7 cellular contexts compared by ENCODE assay signal in the genomic region with DNA sequence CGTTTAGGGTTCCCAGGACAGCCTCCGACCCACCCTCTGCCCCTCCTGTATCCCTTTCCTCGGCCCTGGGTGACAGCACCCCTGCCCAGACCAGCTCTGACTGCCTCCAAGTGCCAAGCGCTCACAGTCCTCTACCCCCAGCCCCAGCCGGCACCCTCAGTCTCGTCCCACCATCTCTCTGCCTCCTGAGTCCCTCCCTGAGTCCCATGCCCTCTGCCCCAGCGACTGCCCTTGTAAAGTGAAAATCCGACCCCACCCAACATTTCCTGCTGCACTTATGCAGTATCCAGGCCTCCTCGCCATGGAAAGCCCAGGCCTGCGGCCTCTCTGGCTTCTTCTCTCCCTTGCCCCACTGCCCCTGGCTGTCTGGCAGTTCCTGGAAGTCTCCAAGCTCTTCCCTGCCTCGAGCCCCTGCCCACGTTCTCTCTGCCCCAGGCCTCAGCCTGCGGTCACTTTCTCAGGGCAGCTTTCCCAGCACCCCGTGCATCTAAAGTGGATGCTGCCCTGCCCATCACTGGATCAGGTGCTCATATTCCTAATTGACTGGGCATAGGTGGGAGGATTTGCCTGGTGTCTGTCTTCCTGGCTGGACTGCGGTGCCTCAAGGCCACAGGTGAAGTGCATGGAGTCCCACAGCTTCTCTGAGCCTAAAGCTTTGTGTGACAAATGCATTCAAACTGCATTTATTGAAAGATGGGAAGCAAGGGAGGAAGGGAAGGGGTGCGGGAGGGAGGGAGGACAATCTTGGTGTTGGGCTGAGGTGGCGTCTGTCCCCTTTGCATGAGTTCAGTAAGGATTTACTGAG. TPM values are rescaled to one million over a fixed set of nuclear protein-coding genes. Genes with fewer than 3 reads are reported as not detected.
DNase-seq lines count a peak whose midpoint lies in the region; TF ChIP-seq lines count a peak whose summit lies in the region.
"Had no signal": no experiment of that assay in that cellular context is flagged by ENCODE, and none has a peak within 500 bp of the region (broad histone marks: within the 10 kb centered on the region; RNA-seq: fewer than 3 reads in every experiment).

No MANE protein-coding gene starts in this region.

- H3K4ac ChIP-seq in trophoblast cell (ENCODE audit: low read depth, low read length): peak overlapping the region; percentile 3

- TF ChIP-seq CTCF in uterus (IDR thresholded peaks at IDR 0.05): no peak

- H3K36me3 ChIP-seq in adipocyte (ENCODE audit: control insufficient read depth, insufficient read depth, low read length, severe bottlenecking): no peaks in the 10 kb centered on the region
- H3K36me3 ChIP-seq in trophoblast cell (ENCODE audit: control insufficient read depth in 1 of 2, insufficient read depth in 2 of 2, low read length in 2 of 2): no peaks in the 10 kb centered on the region
- H3K36me3 ChIP-seq in uterus: no peaks in the 10 kb centered on the region

- peak overlapping the region; percentile 86 for H4K91ac ChIP-seq in trophoblast cell (ENCODE audit: low read depth, low read length)

- no CpG with 5 or more reads among the region's 17 CpGs for WGBS in trophoblast cell (ENCODE audit: extremely low coverage, insufficient coverage, insufficient read length)

- H3K18ac ChIP-seq in trophoblast cell (ENCODE audit: low read length): peak overlapping the region; percentile 11

- peaks cover 13 to 33% (median 28%) of the 10 kb centered on the region in 3 donors for H3K4me1 Mint-ChIP-seq in IgD-negative memory B cell

- H2BK120ac ChIP-seq in trophoblast cell (ENCODE audit: insufficient read depth, low read length, poor library complexity): peak overlapping the region; percentile 60

- peak overlapping the region; percentile 45 for H2BK12ac ChIP-seq in trophoblast cell (ENCODE audit: low read length)

- H2BK5ac ChIP-seq in trophoblast cell (ENCODE audit: low read depth, low read length, poor library complexity): peak overlapping the region; percentile 8

- H3K36me3 Mint-ChIP-seq in IgD-negative memory B cell: no peaks in the 10 kb centered on the region

- peak overlapping the region in 1 of 3 donors; percentile 5 for H3K27ac Mint-ChIP-seq in IgD-negative memory B cell

- peaks cover 8% of the 10 kb centered on the region for H3K79me1 ChIP-seq in trophoblast cell (ENCODE audit: low read length)

- TF ChIP-seq POLR2A in uterus (IDR thresholded peaks at IDR 0.05): no peak

- peak overlapping the region; percentile 75 for H2AK5ac ChIP-seq in trophoblast cell (ENCODE audit: low read length)

- DNase-seq in adipocyte (ENCODE audit: low read depth) (no peak), trophoblast cell (no peak), GM19240 (ENCODE audit: insufficient read length, low spot score) (no peak), uterus (no peak), activated gamma-delta T cell treated with Interleukin-2 at 50 U/mL for 16 hours (no peak)

- no peak overlapping the region for H3K4me2 ChIP-seq in trophoblast cell (ENCODE audit: low read length)

- H3K27me3 Mint-ChIP-seq in IgD-negative memory B cell: peaks cover 2% of the 10 kb centered on the region

- H3K9me3 ChIP-seq in adipocyte (ENCODE audit: control insufficient read depth, low read length) (no peaks in the 10 kb centered on the region), trophoblast cell (ENCODE audit: insufficient read depth, low read depth, low read length) (peaks cover 1% of the 10 kb centered on the region), uterus (no peaks in the 10 kb centered on the region)

- peak overlapping the region; percentile 58 for H3K14ac ChIP-seq in trophoblast cell (ENCODE audit: low read length)

- H4K12ac ChIP-seq in trophoblast cell (ENCODE audit: low read depth, low read length): no peak overlapping the region

- intact Hi-C loops in uterus (cut with DNase I; ENCODE audit: low total_unique reads): loop anchor here (5.0 kb wide), 1 partner anchor 35 kb away; no protein-coding TSS in a partner anchor

- H4K8ac ChIP-seq in trophoblast cell (ENCODE audit: low read depth, low read length): peak overlapping the region; percentile 63

- no peak overlapping the region for H2AFZ ChIP-seq in trophoblast cell (ENCODE audit: insufficient read depth, low read length, poor library complexity)

- H3K27ac ChIP-seq in trophoblast cell (ENCODE audit: low read depth, low read length) (no peak overlapping the region), uterus (peak overlapping the region in 1 of 2 donors; percentile 37)

- peaks cover 5% of the 10 kb centered on the region for H3K27me3 ChIP-seq in adipocyte (replicated peaks; ENCODE audit: control insufficient read depth, insufficient read depth, low read length)
- no peaks in the 10 kb centered on the region for H3K27me3 ChIP-seq in trophoblast cell (ENCODE audit: insufficient read depth, low read length)
- no peaks in the 10 kb centered on the region for H3K27me3 ChIP-seq in uterus

- peak overlapping the region; percentile 63 for H3K9ac ChIP-seq in adipocyte (ENCODE audit: low read length)
- H3K9ac ChIP-seq in trophoblast cell (ENCODE audit: low read length): no peak overlapping the region

- H3K23ac ChIP-seq in trophoblast cell (ENCODE audit: low read length): no peak overlapping the region

- no peak overlapping the region for H3K4me3 ChIP-seq in adipocyte (ENCODE audit: low read length)
- H3K4me3 ChIP-seq in trophoblast cell (ENCODE audit: low read depth, low read length): no peak overlapping the region
- H3K4me3 ChIP-seq in uterus: no peak overlapping the region

- H3K79me2 ChIP-seq in trophoblast cell (ENCODE audit: control insufficient read depth, insufficient read depth, low read length, poor library complexity): peaks cover 2% of the 10 kb centered on the region

- peak overlapping the region in 3 of 4 donors; percentile 18 to 54 (median 23) for H3K4me3 Mint-ChIP-seq in IgD-negative memory B cell

- no peaks in the 10 kb centered on the region for H3K9me3 Mint-ChIP-seq in IgD-negative memory B cell

- peaks cover 12% of the 10 kb centered on the region for H3K4me1 ChIP-seq in adipocyte (ENCODE audit: control insufficient read depth, insufficient read depth, low read length)
- H3K4me1 ChIP-seq in trophoblast cell (ENCODE audit: control insufficient read depth in 1 of 2, insufficient read depth in 2 of 2, low read length in 2 of 2): peaks cover 7 to 9% of the 10 kb centered on the region in 2 experiments
- no peaks in the 10 kb centered on the region for H3K4me1 ChIP-seq in uterus

RNA-seq across cellular contexts. Expression of a gene that starts 17.7 kb away (rescaled TPM):
- polyA plus RNA-seq in IgD-negative memory B cell: 13.2 TPM
- 6.6 and 6.7 TPM in 2 replicates for polyA plus RNA-seq in trophoblast cell (2013)
- total RNA-seq in uterus: 1 to 10 TPM in 1 of 4 donors, under 1 TPM in 1, not detected in 2; 0.48 to 1.6 TPM

RNA-seq across cellular contexts. Expression of a gene that starts 20.7 kb away (rescaled TPM):
- polyA plus RNA-seq in IgD-negative memory B cell: 1.0 TPM
- polyA plus RNA-seq in trophoblast cell (2013): 64.9 and 67.2 TPM in 2 replicates
- total RNA-seq in uterus: 10 to 100 TPM in 1 of 4 donors, 1 to 10 TPM in 2, under 1 TPM in 1; 0.29 to 16.0 (median 3.1) TPM

RNA-seq across cellular contexts. Expression of a gene that starts 44.9 kb away (rescaled TPM):
- 0.95 TPM for polyA plus RNA-seq in IgD-negative memory B cell
- polyA plus RNA-seq in trophoblast cell (2013): not detected in 2 replicates
- 1 to 10 TPM in 2 of 4 donors, under 1 TPM in 1, not detected in 1; under 0.01 to 5.8 (median 3.1) TPM for total RNA-seq in uterus
- total RNA-seq: esophagus mucosa had no signal

RNA-seq across cellular contexts. Expression of a gene that starts 57.9 kb away (rescaled TPM):
- polyA plus RNA-seq in IgD-negative memory B cell: not detected
- polyA plus RNA-seq in trophoblast cell (2013): 0.18 and 0.32 TPM in 2 replicates
- total RNA-seq in uterus: not detected
- total RNA-seq: esophagus mucosa had no signal
